23 cellular contexts compared by ENCODE assay signal in the genomic region with DNA sequence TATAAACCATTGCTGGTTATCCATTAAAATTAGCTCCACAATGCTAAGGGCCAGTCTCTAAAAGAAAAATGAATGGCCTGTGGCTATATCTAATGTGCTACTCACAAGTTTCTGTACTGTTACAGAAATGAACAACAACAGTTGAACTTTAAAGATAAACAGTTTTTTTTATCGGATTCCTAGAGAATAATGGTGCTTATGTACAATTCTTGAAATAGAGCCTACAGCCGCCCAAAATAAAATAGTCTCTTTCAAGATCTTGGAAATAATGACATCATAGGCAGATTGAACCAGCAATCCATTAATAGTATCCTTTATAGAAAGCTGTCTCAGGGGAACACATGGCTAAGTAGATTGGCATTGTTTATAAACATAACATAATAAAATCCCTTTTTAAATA. TPM values are rescaled to one million over a fixed set of nuclear protein-coding genes. Genes with fewer than 3 reads are reported as not detected.
"Had no signal": no experiment of that assay in that cellular context is flagged by ENCODE, and none has a peak within 500 bp of the region (broad histone marks: within the 10 kb centered on the region; RNA-seq: fewer than 3 reads in every experiment).

No MANE protein-coding gene starts in this region.

- H3K27me3 ChIP-seq: SJSA1 had no signal

- FAIRE-seq: HTR-8/SVneo, RCC 7860 had no signal

- ATAC-seq: SK-N-SH treated with all-trans-retinoic acid at 6 μM for 48 hours had no signal

- H3K27ac ChIP-seq: HL-60, SJSA1 had no signal

- H3K4me3 ChIP-seq: SJSA1 had no signal

- H3K9me3 ChIP-seq: SJSA1 had no signal

- DNase-seq: KBM-7, MV-4-11, NCI-H1048, NCI-H1105, NCI-H1417, NCI-H1694, NCI-H187 treated with DMSO at 0.1 percent for 48 hours, NCI-H2029 treated with DMSO at 0.1 percent for 48 hours, NCI-H2171, NCI-H226, NCI-H446, NCI-H510A, NCI-H524 treated with DMSO at 0.1 percent for 48 hours, NCI-H774, Right ventricle myocardium superior, RPMI8226, SIG-M5 had no signal

- H3K36me3 ChIP-seq: SJSA1 had no signal

RNA-seq across cellular contexts. Expression of a gene that starts 23.4 kb away (rescaled TPM):
- total RNA-seq: LHCN-M2 had no signal
